9 cellular contexts compared by ENCODE assay signal in genomic region chr2:237705225-237705524, GRCh38.
DNase-seq lines count a peak whose midpoint lies in the region; ATAC-seq and TF ChIP-seq lines count a peak whose summit lies in the region.
"Had no signal": no experiment of that assay in that cellular context is flagged by ENCODE, and none has a peak within 500 bp of the region (broad histone marks: within the 10 kb centered on the region; RNA-seq: fewer than 3 reads in every experiment).

No MANE protein-coding gene starts in this region.

- H3K27me3 Mint-ChIP-seq in IgD-negative memory B cell, result no peaks in the 10 kb centered on the region
- H3K27me3 Mint-ChIP-seq in T-helper 2 cell treated with Interferon-gamma antibody and Interleukin-4, amounts not matched to agents 5 μg/mL and 100 μg/mL, for 36 hours (ENCODE audit: low read depth), result no peaks in the 10 kb centered on the region

- H3K9ac ChIP-seq in skeletal muscle tissue (ENCODE audit: low read depth in 1 of 3, low read length in 3 of 3), result peak overlapping the region in 1 of 3 donors; percentile 0

- peaks cover 78 to 88% (median 87%) of the 10 kb centered on the region in 3 donors for H3K4me1 ChIP-seq in skeletal muscle tissue (ENCODE audit: control insufficient read depth in 3 of 3, insufficient read depth in 3 of 3, low read length in 3 of 3)

- peaks cover 0 to 7% (median 0%) of the 10 kb centered on the region in 3 donors for H3K36me3 ChIP-seq in skeletal muscle tissue (ENCODE audit: control insufficient read depth in 3 of 3, insufficient read depth in 3 of 3, low read length in 3 of 3)

- H3K27ac ChIP-seq in skeletal muscle tissue (ENCODE audit: low read depth, low read length), result peak overlapping the region; percentile 92

- peaks cover 0 to 2% (median 0%) of the 10 kb centered on the region in 3 donors for H3K9me3 Mint-ChIP-seq in IgD-negative memory B cell
- H3K9me3 Mint-ChIP-seq in T-helper 2 cell treated with Interferon-gamma antibody and Interleukin-4, amounts not matched to agents 5 μg/mL and 100 μg/mL, for 36 hours, result no peaks in the 10 kb centered on the region
- H3K9me3 Mint-ChIP-seq: activated T-cell treated with anti-CD3 and anti-CD28 coated beads, Interleukin-2, amount 50 U/mL, for 4 hours had no signal

- H3K4me1 Mint-ChIP-seq in IgD-negative memory B cell, result peaks cover 51 to 60% (median 60%) of the 10 kb centered on the region in 3 donors
- peaks cover 67% of the 10 kb centered on the region for H3K4me1 Mint-ChIP-seq in T-helper 2 cell treated with Interferon-gamma antibody and Interleukin-4, amounts not matched to agents 5 μg/mL and 100 μg/mL, for 36 hours (ENCODE audit: low read depth)

- H3K4me3 ChIP-seq in fibroblast of villous mesenchyme (ENCODE audit: low read depth, low read length) (no peak overlapping the region), skeletal muscle tissue (ENCODE audit: low read length in 3 of 3) (no peak overlapping the region)

- no peaks in the 10 kb centered on the region for H3K27me3 ChIP-seq in skeletal muscle tissue (ENCODE audit: control insufficient read depth in 3 of 3, insufficient read depth in 3 of 3, low read length in 3 of 3)

- DNase-seq in T-helper 2 cell treated with Interferon-gamma antibody and Interleukin-4, amounts not matched to agents 5 μg/mL and 100 μg/mL, for 36 hours (ENCODE audit: low spot score), result no peak
- peak; percentile 50 for DNase-seq in fibroblast of villous mesenchyme (ENCODE audit: low read depth)
- DNase-seq: activated T-cell treated with anti-CD3 and anti-CD28 coated beads, Interleukin-2, amount 50 U/mL, for 4 hours; NCI-H526 had no signal

- no peaks in the 10 kb centered on the region for H3K9me3 ChIP-seq in skeletal muscle tissue (ENCODE audit: control insufficient read depth in 3 of 3, low read length in 3 of 3)

- peaks cover 3% of the 10 kb centered on the region for H3K36me3 Mint-ChIP-seq in IgD-negative memory B cell
- peaks cover 35% of the 10 kb centered on the region for H3K36me3 Mint-ChIP-seq in T-helper 2 cell treated with Interferon-gamma antibody and Interleukin-4, amounts not matched to agents 5 μg/mL and 100 μg/mL, for 36 hours (ENCODE audit: low read depth)

- H3K27ac Mint-ChIP-seq in IgD-negative memory B cell, result peak overlapping the region in 2 of 3 donors; percentile 89 to 95
- H3K27ac Mint-ChIP-seq in T-helper 2 cell treated with Interferon-gamma antibody and Interleukin-4, amounts not matched to agents 5 μg/mL and 100 μg/mL, for 36 hours, result peak overlapping the region; percentile 45

- no peak for ATAC-seq in GM21576 (IDR thresholded peaks at IDR 0.05; ENCODE audit: unreplicated experiment)
- no peak for ATAC-seq in HG03135 (IDR thresholded peaks at IDR 0.05; ENCODE audit: unreplicated experiment)
- no peak for ATAC-seq in GM21619 (IDR thresholded peaks at IDR 0.05; ENCODE audit: unreplicated experiment)
- ATAC-seq: activated T-cell treated with anti-CD3 and anti-CD28 coated beads, Interleukin-2, amount 50 U/mL, for 4 hours had no signal

- H3K4me3 Mint-ChIP-seq in IgD-negative memory B cell, result no peak overlapping the region
- peak overlapping the region; percentile 75 for H3K4me3 Mint-ChIP-seq in T-helper 2 cell treated with Interferon-gamma antibody and Interleukin-4, amounts not matched to agents 5 μg/mL and 100 μg/mL, for 36 hours

- TF ChIP-seq CTCF in fibroblast of villous mesenchyme (IDR thresholded peaks at IDR 0.05; ENCODE audit: insufficient read depth, low read depth, low read length), result no peak
